In genomic region chrX:153683486-153683885, GRCh38 we compare ENCODE assay signal across 4 cellular contexts. TPM values are rescaled to one million over a fixed set of nuclear protein-coding genes. Genes with fewer than 3 reads are reported as not detected.
"Had no signal": no experiment of that assay in that cellular context is flagged by ENCODE, and none has a peak within 500 bp of the region (broad histone marks: within the 10 kb centered on the region; RNA-seq: fewer than 3 reads in every experiment).

No MANE protein-coding gene starts in this region.

RNA-seq across cellular contexts. Expression of gene PNCK, which starts 9.9 kb away (rescaled TPM):
- total RNA-seq: SJCRH30; T-helper 2 cell treated with Interferon-gamma antibody and Interleukin-4, amounts not matched to agents 100 ng/mL and 5 ng/mL, for 36 hours had no signal

RNA-seq across cellular contexts. Expression of gene DUSP9, which starts 36.5 kb away (rescaled TPM):
- total RNA-seq: activated CD8-positive, alpha-beta T cell treated with anti-CD3 and anti-CD28 coated beads, Interleukin-2, amount 10 ng/mL, durations not matched to agents 7 days and 5 days; Right ventricle myocardium superior; T-helper 2 cell treated with Interferon-gamma antibody and Interleukin-4, amounts not matched to agents 100 ng/mL and 5 ng/mL, for 36 hours had no signal
